In genomic region chr16:28820546-28820945, GRCh38 we compare ENCODE assay signal across 1 cellular context. TPM values are rescaled to one million over a fixed set of nuclear protein-coding genes. Genes with fewer than 3 reads are reported as not detected.
"Had no signal": no experiment of that assay in that cellular context is flagged by ENCODE, and none has a peak within 500 bp of the region (broad histone marks: within the 10 kb centered on the region; RNA-seq: fewer than 3 reads in every experiment).

No MANE protein-coding gene starts in this region.

RNA-seq across cellular contexts. Expression of gene ATP2A1, which starts 57.7 kb away (rescaled TPM):
- total RNA-seq: Right ventricle myocardium superior had no signal
